Comparison of ENCODE assay signal across 1 cellular context in genomic region chr6:108582618-108583017, GRCh38.
TF ChIP-seq lines count a peak whose summit lies in the region.

No MANE protein-coding gene starts in this region.

TF ChIP-seq in H1, 55 proteins besides CTCF, POLR2A, EP300 and RAD21:
- TF ChIP-seq EZH2 (IDR thresholded peaks at IDR 0.05; ENCODE audit: low read depth, low read length, severe bottlenecking) (no peak), USF2 (IDR thresholded peaks at IDR 0.05; ENCODE audit: low read length) (0 out of 2 replicates have a peak, but pooled peaks have one; percentile 5)
